10 cellular contexts compared by ENCODE assay signal in the genomic region with DNA sequence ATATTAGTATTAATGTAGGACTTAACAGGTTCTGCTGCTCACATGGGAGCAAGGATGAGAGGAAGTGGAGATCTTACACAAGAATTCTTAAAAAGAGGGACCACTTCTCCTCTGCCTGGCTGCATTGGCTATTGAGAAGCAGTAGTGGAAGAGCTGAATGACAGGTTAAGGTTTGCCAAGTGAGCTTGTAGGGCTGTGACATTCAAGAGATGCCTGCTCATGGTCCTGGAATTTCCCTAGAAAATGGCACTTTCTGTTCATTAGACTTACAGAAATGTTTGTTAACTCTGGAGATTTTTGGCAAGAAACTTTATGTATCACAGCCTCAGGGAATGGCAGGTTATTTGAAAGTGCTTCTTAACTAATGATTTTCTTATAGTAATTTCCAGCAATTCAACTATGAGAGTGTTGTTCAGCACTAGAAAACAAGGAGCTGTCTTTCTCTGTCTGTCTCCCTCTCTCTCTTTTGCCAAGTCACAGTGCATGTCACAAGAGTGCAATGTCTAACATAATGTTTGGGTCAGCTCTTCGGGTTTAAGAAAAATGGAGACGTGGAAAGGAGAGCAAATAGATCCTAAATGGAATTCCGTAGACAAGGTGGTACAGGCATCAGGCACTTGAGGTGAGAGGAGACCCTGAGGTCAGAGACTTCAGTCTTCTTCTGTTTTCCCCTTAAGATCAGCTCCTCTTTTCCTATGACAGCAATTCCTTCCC. TPM values are rescaled to one million over a fixed set of nuclear protein-coding genes. Genes with fewer than 3 reads are reported as not detected.
DNase-seq lines count a peak whose midpoint lies in the region; ATAC-seq and TF ChIP-seq lines count a peak whose summit lies in the region.
"Had no signal": no experiment of that assay in that cellular context is flagged by ENCODE, and none has a peak within 500 bp of the region (broad histone marks: within the 10 kb centered on the region; RNA-seq: fewer than 3 reads in every experiment).

No MANE protein-coding gene starts in this region.

- peak overlapping the region; percentile 37 for H3K27ac ChIP-seq in cardiac muscle cell
- peak overlapping the region in 1 of 2 donors; percentile 52 for H3K27ac ChIP-seq in right atrium auricular region
- peak overlapping the region in 1 of 2 donors; percentile 18 for H3K27ac ChIP-seq in liver (ENCODE audit: low read depth in 1 of 2, low read length in 2 of 2)

- peak in 1 of 2 donors; percentile 30 for DNase-seq in cardiac muscle cell (ENCODE audit: low read depth in 1 of 2, low spot score in 1 of 2)
- DNase-seq in right atrium auricular region (ENCODE audit: low spot score) = no peak
- DNase-seq in choroid plexus epithelial cell (ENCODE audit: low read depth) = peak; percentile 35
- DNase-seq in DMS153 (lab: John Stamatoyannopoulos, UW) = no peak
- no peak for DNase-seq in D341Med (ENCODE audit: low spot score)
- DNase-seq in NCI-H526 (lab: John Stamatoyannopoulos, UW) = no peak
- DNase-seq: activated CD4-positive, alpha-beta T cell treated with anti-CD3 and anti-CD28 coated beads for 1 hour; NCI-H748 treated with DMSO at 0.1 percent for 48 hours had no signal

- H3K9me3 ChIP-seq in cardiac muscle cell (ENCODE audit: low read depth) = no peaks in the 10 kb centered on the region
- no peaks in the 10 kb centered on the region for H3K9me3 ChIP-seq in right atrium auricular region
- no peaks in the 10 kb centered on the region for H3K9me3 ChIP-seq in liver (ENCODE audit: control insufficient read depth in 4 of 4, low read length in 3 of 4)

- H3K4me1 ChIP-seq in cardiac muscle cell (ENCODE audit: low read depth) = peaks cover 6% of the 10 kb centered on the region
- H3K4me1 ChIP-seq in right atrium auricular region = peaks cover 0 to 12% of the 10 kb centered on the region in 2 donors
- peaks cover 0 to 8% (median 3%) of the 10 kb centered on the region in 4 donors for H3K4me1 ChIP-seq in liver (ENCODE audit: control insufficient read depth in 4 of 4, insufficient read depth in 4 of 4, low read length in 3 of 4)

- H3K36me3 ChIP-seq in cardiac muscle cell (peaks cover 22% of the 10 kb centered on the region), right atrium auricular region (peaks cover 26% of the 10 kb centered on the region), liver (ENCODE audit: control insufficient read depth in 4 of 4, insufficient read depth in 3 of 4, low read depth in 1 of 4, low read length in 3 of 4) (peaks cover 0 to 24% (median 7%) of the 10 kb centered on the region in 4 donors)

- 41% methylated on average over 3 of the region's 3 CpGs for WGBS in liver

- TF ChIP-seq CTCF in cardiac muscle cell (IDR thresholded peaks at IDR 0.05; ENCODE audit: low read depth, low read length) (no peak), right atrium auricular region (IDR thresholded peaks at IDR 0.05) (no peak), choroid plexus epithelial cell (conservative IDR thresholded peaks at IDR 0.05; ENCODE audit: low read depth, low read length) (no peak), liver (IDR thresholded peaks at IDR 0.05; ENCODE audit: low read depth, low read length, missing input control) (no peak)

- no peak for TF ChIP-seq RAD21 in liver (IDR thresholded peaks at IDR 0.05)

- H3K4me3 ChIP-seq in cardiac muscle cell (no peak overlapping the region), right atrium auricular region (no peak overlapping the region), choroid plexus epithelial cell (ENCODE audit: low read depth, low read length) (no peak overlapping the region), liver (ENCODE audit: low read depth in 1 of 3, low read length in 3 of 3) (no peak overlapping the region)

- H3K9ac ChIP-seq in liver (ENCODE audit: low read depth in 1 of 2, low read length in 2 of 2) = no peak overlapping the region

- ATAC-seq in GM19467 (IDR thresholded peaks at IDR 0.05; ENCODE audit: unreplicated experiment) = no peak

- H3K27me3 ChIP-seq in cardiac muscle cell = no peaks in the 10 kb centered on the region
- H3K27me3 ChIP-seq in right atrium auricular region = no peaks in the 10 kb centered on the region
- no peaks in the 10 kb centered on the region for H3K27me3 ChIP-seq in liver (ENCODE audit: control insufficient read depth in 4 of 4, insufficient read depth in 4 of 4, low read length in 3 of 4)

TF ChIP-seq in liver, 16 proteins besides CTCF, POLR2A, EP300 and RAD21:
- TF ChIP-seq, protein P1, sequence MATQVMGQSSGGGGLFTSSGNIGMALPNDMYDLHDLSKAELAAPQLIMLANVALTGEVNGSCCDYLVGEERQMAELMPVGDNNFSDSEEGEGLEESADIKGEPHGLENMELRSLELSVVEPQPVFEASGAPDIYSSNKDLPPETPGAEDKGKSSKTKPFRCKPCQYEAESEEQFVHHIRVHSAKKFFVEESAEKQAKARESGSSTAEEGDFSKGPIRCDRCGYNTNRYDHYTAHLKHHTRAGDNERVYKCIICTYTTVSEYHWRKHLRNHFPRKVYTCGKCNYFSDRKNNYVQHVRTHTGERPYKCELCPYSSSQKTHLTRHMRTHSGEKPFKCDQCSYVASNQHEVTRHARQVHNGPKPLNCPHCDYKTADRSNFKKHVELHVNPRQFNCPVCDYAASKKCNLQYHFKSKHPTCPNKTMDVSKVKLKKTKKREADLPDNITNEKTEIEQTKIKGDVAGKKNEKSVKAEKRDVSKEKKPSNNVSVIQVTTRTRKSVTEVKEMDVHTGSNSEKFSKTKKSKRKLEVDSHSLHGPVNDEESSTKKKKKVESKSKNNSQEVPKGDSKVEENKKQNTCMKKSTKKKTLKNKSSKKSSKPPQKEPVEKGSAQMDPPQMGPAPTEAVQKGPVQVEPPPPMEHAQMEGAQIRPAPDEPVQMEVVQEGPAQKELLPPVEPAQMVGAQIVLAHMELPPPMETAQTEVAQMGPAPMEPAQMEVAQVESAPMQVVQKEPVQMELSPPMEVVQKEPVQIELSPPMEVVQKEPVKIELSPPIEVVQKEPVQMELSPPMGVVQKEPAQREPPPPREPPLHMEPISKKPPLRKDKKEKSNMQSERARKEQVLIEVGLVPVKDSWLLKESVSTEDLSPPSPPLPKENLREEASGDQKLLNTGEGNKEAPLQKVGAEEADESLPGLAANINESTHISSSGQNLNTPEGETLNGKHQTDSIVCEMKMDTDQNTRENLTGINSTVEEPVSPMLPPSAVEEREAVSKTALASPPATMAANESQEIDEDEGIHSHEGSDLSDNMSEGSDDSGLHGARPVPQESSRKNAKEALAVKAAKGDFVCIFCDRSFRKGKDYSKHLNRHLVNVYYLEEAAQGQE (IDR thresholded peaks at IDR 0.05) = peak; percentile 13
- peak; percentile 24 to 42 for TF ChIP-seq HNF4A (conservative IDR thresholded peaks at IDR 0.05)
- no peak for TF ChIP-seq RXRA (IDR thresholded peaks at IDR 0.05)

RNA-seq across cellular contexts. Expression of a gene that starts 8.3 kb away (rescaled TPM):
- total RNA-seq in cardiac muscle cell = 3.0 and 3.2 TPM in 2 replicates
- polyA plus RNA-seq in cardiac muscle cell = 2.6 and 5.1 TPM in 2 replicates
- 1 to 10 TPM; 5.2 to 6.6 TPM for total RNA-seq in right atrium auricular region
- total RNA-seq in liver = 10 to 100 TPM in 1 of 2 donors, 1 to 10 TPM in 1; 2.0 to 10.0 TPM
- 1 to 10 TPM; 2.9 TPM for polyA plus RNA-seq in liver
